ENCODE assay signal across 4 cellular contexts in genomic region chr2:217897091-217897715, GRCh38.
TF ChIP-seq lines count a peak whose summit lies in the region.

No MANE protein-coding gene starts in this region.

TF ChIP-seq in IMR-90, 13 proteins besides CTCF, POLR2A, EP300 and RAD21:
- TF ChIP-seq NFE2L2 (IDR thresholded peaks at IDR 0.05; ENCODE audit: low read depth, low read length) (no peak), RCOR1 (IDR thresholded peaks at IDR 0.05; ENCODE audit: insufficient replicate concordance, low read length) (no peak), CHD1 (IDR thresholded peaks at IDR 0.05; ENCODE audit: low read depth, low read length) (no peak), BHLHE40 (IDR thresholded peaks at IDR 0.05; ENCODE audit: low read depth, low read length) (no peak), SMC3 (IDR thresholded peaks at IDR 0.05; ENCODE audit: low read depth, low read length) (no peak), USF2 (IDR thresholded peaks at IDR 0.05; ENCODE audit: low read depth, low read length) (no peak), FOS (IDR thresholded peaks at IDR 0.05; ENCODE audit: low read depth, low read length) (no peak), MXI1 (IDR thresholded peaks at IDR 0.05; ENCODE audit: borderline replicate concordance, low read depth, low read length) (no peak), ELK1 (IDR thresholded peaks at IDR 0.05; ENCODE audit: borderline replicate concordance, low read depth, low read length) (no peak), MAFK (IDR thresholded peaks at IDR 0.05; ENCODE audit: low read depth, low read length) (no peak), CEBPB (IDR thresholded peaks at IDR 0.05; ENCODE audit: low read depth, low read length) (no peak), MAZ (IDR thresholded peaks at IDR 0.05; ENCODE audit: borderline replicate concordance, low read depth, low read length) (no peak), RFX5 (IDR thresholded peaks at IDR 0.05; ENCODE audit: low read depth, low read length) (no peak)

TF ChIP-seq in liver, 16 proteins besides CTCF, POLR2A, EP300 and RAD21:
- peak; percentile 42 to 60 for TF ChIP-seq HNF4A (conservative IDR thresholded peaks at IDR 0.05)
- TF ChIP-seq MAX (IDR thresholded peaks at IDR 0.05): no peak
- peak; percentile 48 for TF ChIP-seq NR2F2 (IDR thresholded peaks at IDR 0.05)
- TF ChIP-seq JUND (IDR thresholded peaks at IDR 0.05): peak in 1 of 2 donors; percentile 11
- no peak for TF ChIP-seq ZBTB33 (IDR thresholded peaks at IDR 0.05)
- TF ChIP-seq SP1 (IDR thresholded peaks at IDR 0.05): peak; percentile 52
- TF ChIP-seq FOXA1 (IDR thresholded peaks at IDR 0.05): no peak
- peak; percentile 75 to 77 for TF ChIP-seq RXRA (IDR thresholded peaks at IDR 0.05)
- TF ChIP-seq FOXA2 (IDR thresholded peaks at IDR 0.05): no peak
- no peak for TF ChIP-seq ATF3 (IDR thresholded peaks at IDR 0.05)

TF ChIP-seq in SK-N-SH, 30 proteins besides CTCF, POLR2A, EP300 and RAD21:
- TF ChIP-seq GABPA (IDR thresholded peaks at IDR 0.05; ENCODE audit: low read depth) (no peak), JUND (IDR thresholded peaks at IDR 0.05) (no peak), POLR2AphosphoS5 (IDR thresholded peaks at IDR 0.05; ENCODE audit: low read depth, low read length) (no peak), NFIC (IDR thresholded peaks at IDR 0.05; ENCODE audit: borderline replicate concordance) (no peak), ZBTB33 (IDR thresholded peaks at IDR 0.05; ENCODE audit: borderline replicate concordance, low read depth) (no peak), RXRA (IDR thresholded peaks at IDR 0.05; ENCODE audit: borderline replicate concordance, low read depth) (no peak), FOXM1 (IDR thresholded peaks at IDR 0.05; ENCODE audit: low read depth) (no peak), TAF1 (IDR thresholded peaks at IDR 0.05; ENCODE audit: borderline replicate concordance, low read depth, low read length) (no peak), SMC3 (IDR thresholded peaks at IDR 0.05; ENCODE audit: low read depth, low read length) (no peak), FOXJ3 (CRISPR knock-in tag; IDR thresholded peaks at IDR 0.05) (no peak), REST (IDR thresholded peaks at IDR 0.05; ENCODE audit: low read depth, low read length) (no peak), MEF2A (IDR thresholded peaks at IDR 0.05; ENCODE audit: borderline replicate concordance, low read depth) (no peak), USF1 (IDR thresholded peaks at IDR 0.05; ENCODE audit: borderline replicate concordance, low read depth) (no peak), EZH2phosphoT487 (IDR thresholded peaks at IDR 0.05; ENCODE audit: borderline replicate concordance, low read depth) (no peak)
TF ChIP-seq in SK-N-SH: peak in this region for 0.

TF ChIP-seq in WTC11, 78 proteins besides CTCF, POLR2A, EP300 and RAD21:
- TF ChIP-seq AFF4 (CRISPR knock-in tag; IDR thresholded peaks at IDR 0.05; ENCODE audit: borderline replicate concordance): no peak
- TF ChIP-seq ATF6 (CRISPR knock-in tag; IDR thresholded peaks at IDR 0.05): no peak
- TF ChIP-seq CBFB (CRISPR knock-in tag; IDR thresholded peaks at IDR 0.05; ENCODE audit: low read depth): no peak
- no peak for TF ChIP-seq GRHL2 (CRISPR knock-in tag; IDR thresholded peaks at IDR 0.05; ENCODE audit: insufficient replicate concordance, severe bottlenecking)
- TF ChIP-seq ZNF671 (CRISPR knock-in tag; IDR thresholded peaks at IDR 0.05): no peak
- no peak for TF ChIP-seq ERG (CRISPR knock-in tag; IDR thresholded peaks at IDR 0.05)
- TF ChIP-seq ZNF263 (CRISPR knock-in tag; IDR thresholded peaks at IDR 0.05; ENCODE audit: low read depth): no peak
- no peak for TF ChIP-seq ZNF121 (CRISPR knock-in tag; IDR thresholded peaks at IDR 0.05)
- TF ChIP-seq ELF4 (CRISPR knock-in tag; IDR thresholded peaks at IDR 0.05; ENCODE audit: low read depth): no peak
- TF ChIP-seq ZNF317 (CRISPR knock-in tag; IDR thresholded peaks at IDR 0.05; ENCODE audit: borderline replicate concordance, low read depth): no peak
- TF ChIP-seq ZNF138 (CRISPR knock-in tag; conservative IDR thresholded peaks at IDR 0.05): no peak
- no peak for TF ChIP-seq EMX1 (CRISPR knock-in tag; IDR thresholded peaks at IDR 0.05)
- no peak for TF ChIP-seq MLX (CRISPR knock-in tag; IDR thresholded peaks at IDR 0.05)
- TF ChIP-seq IRF2 (CRISPR knock-in tag; IDR thresholded peaks at IDR 0.05; ENCODE audit: borderline replicate concordance, low read depth): no peak
TF ChIP-seq in WTC11: peak in this region for 0.
